In genomic region chr18:67139899-67140298, GRCh38 we compare ENCODE assay signal across 22 cellular contexts.
"Had no signal": no experiment of that assay in that cellular context is flagged by ENCODE, and none has a peak within 500 bp of the region (broad histone marks: within the 10 kb centered on the region; RNA-seq: fewer than 3 reads in every experiment).

No MANE protein-coding gene starts in this region.

- H3K36me3 ChIP-seq: Peyer's patch, SJCRH30 had no signal

- H3K27ac ChIP-seq: PC-9, Peyer's patch, SJCRH30 had no signal

- ATAC-seq: Right ventricle myocardium inferior, SK-N-SH treated with all-trans-retinoic acid at 6 μM for 48 hours had no signal

- H3K9me3 ChIP-seq: Peyer's patch, SJCRH30 had no signal

- H3K27me3 ChIP-seq: Peyer's patch, SJCRH30 had no signal

- H3K4me1 ChIP-seq: Peyer's patch, SJCRH30 had no signal

- H3K4me3 ChIP-seq: PC-9, Peyer's patch, SJCRH30 had no signal

- H3K4me2 ChIP-seq: PC-9 had no signal

- DNase-seq: IMR-90, Karpas-422, KG1, MM.1S, NCI-H1092 treated with DMSO at 0.1 percent for 48 hours, NCI-H1436, NCI-H187, NCI-H2029, NCI-H2081 treated with DMSO at 0.1 percent for 48 hours, NCI-H2171 treated with DMSO at 0.1 percent for 48 hours, NCI-H345, NCI-H510A, NCI-H524 treated with DMSO at 0.1 percent for 48 hours, NCI-H69, NCI-H774, OCI-M1, PC-9, Peyer's patch, SHP77 treated with DMSO at 0.1 percent for 48 hours, SJCRH30 had no signal

- H2AFZ ChIP-seq: PC-9 had no signal
